Comparison of ENCODE assay signal across 16 cellular contexts in the genomic region with DNA sequence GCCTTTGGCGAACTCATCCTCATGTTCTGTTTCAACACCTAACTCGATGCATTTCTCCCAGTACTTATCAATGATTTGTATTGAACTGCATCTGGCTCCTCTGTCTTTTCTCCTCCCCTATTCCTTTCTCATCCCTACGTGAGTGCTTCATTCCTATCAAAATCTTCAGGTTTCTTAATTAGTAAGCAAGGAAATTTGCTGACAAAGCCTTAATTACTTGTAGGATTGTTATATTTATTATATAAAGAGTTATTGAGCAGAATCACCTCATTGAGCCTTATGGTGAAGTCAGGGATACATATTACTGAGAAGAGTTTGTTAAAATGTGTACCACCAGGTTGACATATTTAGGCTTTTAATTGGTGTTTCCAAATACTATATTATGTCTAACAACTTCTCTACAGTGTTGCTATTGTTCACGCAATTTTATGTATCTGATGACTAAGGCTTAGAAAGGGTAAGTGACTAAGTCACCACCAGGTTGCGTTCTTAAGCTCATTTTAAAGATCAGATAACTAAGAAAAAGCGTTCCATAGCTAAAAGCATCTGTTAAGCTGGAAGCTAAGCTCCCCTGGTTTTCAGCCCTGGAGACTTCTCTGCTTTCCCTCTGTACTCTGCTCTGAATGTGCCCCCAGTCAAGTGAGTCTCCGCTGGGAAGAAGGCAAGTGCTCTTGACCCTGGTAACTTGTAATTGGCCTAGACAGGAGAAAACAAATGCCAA. TPM values are rescaled to one million over a fixed set of nuclear protein-coding genes. Genes with fewer than 3 reads are reported as not detected.
A peak's percentile ranks its signal among the peaks of the same experiment; 100 is the strongest.
DNase-seq lines count a peak whose midpoint lies in the region; FAIRE-seq and TF ChIP-seq lines count a peak whose summit lies in the region.
"Had no signal": no experiment of that assay in that cellular context is flagged by ENCODE, and none has a peak within 500 bp of the region (broad histone marks: within the 10 kb centered on the region; RNA-seq: fewer than 3 reads in every experiment).

No MANE protein-coding gene starts in this region.

- DNase-seq in A172 (ENCODE audit: low spot score) (peak; percentile 40), H54 (ENCODE audit: insufficient read length, low spot score) (peak; percentile 12), NCI-H82 treated with DMSO at 0.1 percent for 48 hours (lab: John Stamatoyannopoulos, UW; ENCODE audit: unreplicated experiment) (peak; percentile 91), erythroblast (lab: John Stamatoyannopoulos, UW) (peak; percentile 46 to 55), NCI-H1694 (lab: John Stamatoyannopoulos, UW) (no peak), SHP77 (lab: John Stamatoyannopoulos, UW) (no peak), NCI-H187 (lab: John Stamatoyannopoulos, UW) (no peak)
- no peak for DNase-seq in activated effector memory CD4-positive, alpha-beta T cell treated with Interleukin-2 at 50 U/mL for 16 hours
- DNase-seq: activated CD4-positive, alpha-beta T cell treated with anti-CD3 and anti-CD28 coated beads, Interleukin-2, amount 50 U/mL, for 1 hour; colonic mucosa; esophagus squamous epithelium; hippocampal formation; left lung; NCI-H446 treated with DMSO at 0.1 percent for 48 hours; posterior cingulate gyrus; stimulated activated CD4-positive, alpha-beta T cell treated with anti-CD3 and anti-CD28 coated beads, Interleukin-15, amount 100 ng/mL, for 24 hours had no signal

- FAIRE-seq in H54 (lab: Jason Lieb, UNC), result peak; percentile 84

- no peak for TF ChIP-seq POLR2A in H54 (IDR thresholded peaks at IDR 0.05; ENCODE audit: low read depth, low read length)
- no peak for TF ChIP-seq POLR2A in erythroblast (IDR thresholded peaks at IDR 0.05; ENCODE audit: low read length)

RNA-seq across cellular contexts. Expression of a gene that starts 18.9 kb away (rescaled TPM):
- not detected in 2 replicates for total RNA-seq in A172 (2014; rRNA removed; shearing (Covaris generic))
- total RNA-seq: esophagus squamous epithelium, left lung had no signal

Comparison
In these comparisons a context has a peak if more than half of its experiments do, and no peak if none do; other contexts are left out.
1. DNase-seq: peak in A172 (single experiment), H54 (single experiment), NCI-H82 treated with DMSO at 0.1 percent for 48 hours (single experiment) and erythroblast (2 of 2); none in NCI-H1694 (single experiment), SHP77 (0 of 2), NCI-H187 (0 of 2) and activated effector memory CD4-positive, alpha-beta T cell treated with Interleukin-2 at 50 U/mL for 16 hours (single experiment).